ENCODE assay signal across 10 cellular contexts in the genomic region with DNA sequence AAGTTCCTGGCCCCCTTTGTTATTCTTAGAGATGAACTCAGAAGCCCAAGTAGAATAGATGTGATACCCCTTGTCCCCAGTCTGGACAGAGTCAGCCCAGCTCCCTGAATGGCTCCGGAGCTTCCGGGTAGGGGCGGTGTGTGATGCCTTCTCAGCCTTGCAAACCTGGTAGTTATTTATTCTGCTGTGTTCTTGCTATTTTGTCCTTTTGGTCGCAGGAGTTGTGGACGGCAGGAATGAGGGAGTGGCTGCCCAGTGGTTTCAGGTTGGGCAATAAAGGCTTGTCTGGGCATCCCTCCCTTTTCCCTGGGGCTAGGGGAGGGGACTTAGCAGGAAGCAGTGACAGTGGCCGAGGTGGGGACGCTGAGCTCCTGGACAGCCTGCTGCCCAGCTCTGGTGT. TPM values are rescaled to one million over a fixed set of nuclear protein-coding genes. Genes with fewer than 3 reads are reported as not detected.
DNase-seq lines count a peak whose midpoint lies in the region; ATAC-seq and TF ChIP-seq lines count a peak whose summit lies in the region.
"Had no signal": no experiment of that assay in that cellular context is flagged by ENCODE, and none has a peak within 500 bp of the region (broad histone marks: within the 10 kb centered on the region; RNA-seq: fewer than 3 reads in every experiment).

No MANE protein-coding gene starts in this region.

- H3K4me3 ChIP-seq in RWPE2 (ENCODE audit: severe bottlenecking) (no peak overlapping the region), iPS-18c (ENCODE audit: insufficient read depth, low read depth, low read length) (peak overlapping the region; percentile 15; the same call in 1 of the 2 replicates)

- H3K9me3 ChIP-seq in RWPE2 (ENCODE audit: severe bottlenecking) (no peaks in the 10 kb centered on the region), iPS-18c (ENCODE audit: control insufficient read depth, insufficient read depth, low read length) (no peaks in the 10 kb centered on the region)

- H3K27me3 ChIP-seq in RWPE2 (ENCODE audit: insufficient read depth, poor library complexity, severe bottlenecking) = no peaks in the 10 kb centered on the region

- DNase-seq in GM03348 (ENCODE audit: low spot score) (peak; percentile 31), RWPE2 (ENCODE audit: low spot score) (no peak), renal cortical epithelial cell (ENCODE audit: low read depth) (peak; percentile 81)
- no peak for DNase-seq in NK-92 treated with Interleukin-12 subunit alpha and Interleukin-12 subunit beta, amount 100 ng/mL, for 24 hours (lab: John Stamatoyannopoulos, UW)
- DNase-seq: activated CD4-positive, alpha-beta T cell treated with anti-CD3 and anti-CD28 coated beads for 36 hours; amygdala had no signal

- H3K27ac ChIP-seq in RWPE2 (ENCODE audit: poor library complexity, severe bottlenecking) = peak overlapping the region; percentile 76

- ATAC-seq in RWPE2 (ENCODE audit: low read depth) = peak; percentile 47
- no peak for ATAC-seq in GM21447 (IDR thresholded peaks at IDR 0.05; ENCODE audit: unreplicated experiment)
- ATAC-seq in HG03460 (IDR thresholded peaks at IDR 0.05; ENCODE audit: unreplicated experiment) = no peak
- no peak for ATAC-seq in GM19467 (IDR thresholded peaks at IDR 0.05; ENCODE audit: unreplicated experiment)
- ATAC-seq: activated CD4-positive, alpha-beta T cell treated with anti-CD3 and anti-CD28 coated beads for 36 hours had no signal

- peaks cover 22% of the 10 kb centered on the region for H3K4me1 ChIP-seq in RWPE2 (ENCODE audit: insufficient read depth, poor library complexity, severe bottlenecking)

- no peak for TF ChIP-seq CTCF in RWPE2 (IDR thresholded peaks at IDR 0.05; ENCODE audit: poor library complexity, severe bottlenecking)

- no peaks in the 10 kb centered on the region for H3K36me3 ChIP-seq in RWPE2 (ENCODE audit: low read depth)

RNA-seq across cellular contexts. Expression of gene PTPRU, which starts 2.8 kb away (rescaled TPM):
- 25.7 and 50.7 TPM in 2 replicates for total RNA-seq in renal cortical epithelial cell

RNA-seq across cellular contexts. Expression of gene MECR, which starts 8.4 kb away (rescaled TPM):
- 17.7 and 21.5 TPM in 2 replicates for total RNA-seq in renal cortical epithelial cell

RNA-seq across cellular contexts. Expression of gene SRSF4, which starts 57.4 kb away (rescaled TPM):
- 19.3 and 46.8 TPM in 2 replicates for total RNA-seq in renal cortical epithelial cell

Comparison
In these comparisons a context has a peak if more than half of its experiments do, and no peak if none do; other contexts are left out.
1. DNase-seq: peak in GM03348 (single experiment) and renal cortical epithelial cell (single experiment); none in RWPE2 (single experiment) and NK-92 treated with Interleukin-12 subunit alpha and Interleukin-12 subunit beta, amount 100 ng/mL, for 24 hours (single experiment).